Comparison of ENCODE assay signal across 1 cellular context in genomic region chr9:136608331-136609159, GRCh38.
TF ChIP-seq lines count a peak whose summit lies in the region.

No MANE protein-coding gene starts in this region.

TF ChIP-seq in HEK293, 187 proteins besides CTCF, POLR2A, EP300 and RAD21 (continued from another document and continues in another):
- TF ChIP-seq ZNF362 (tag by site-specific recombination; IDR thresholded peaks at IDR 0.05) (no peak), ZNF692 (tag by site-specific recombination; IDR thresholded peaks at IDR 0.05) (0 out of 2 replicates have a peak, but pooled peaks have one; percentile 18), ZNF23 (tag by site-specific recombination; IDR thresholded peaks at IDR 0.05; ENCODE audit: borderline replicate concordance) (no peak), ZNF114 (tag by site-specific recombination; IDR thresholded peaks at IDR 0.05) (no peak), ZNF600 (tag by site-specific recombination; IDR thresholded peaks at IDR 0.05) (no peak), ZBTB17 (tag by site-specific recombination; IDR thresholded peaks at IDR 0.05) (peak; percentile 52; the same call in 1 of the 2 replicates), ZNF658 (tag by site-specific recombination; IDR thresholded peaks at IDR 0.05) (no peak), ZNF202 (tag by site-specific recombination; IDR thresholded peaks at IDR 0.05; ENCODE audit: borderline replicate concordance) (no peak), KLF8 (tag by site-specific recombination; IDR thresholded peaks at IDR 0.05) (0 out of 2 replicates have a peak, but pooled peaks have one; percentile 21), ZNF707 (tag by site-specific recombination; IDR thresholded peaks at IDR 0.05) (no peak), KLF17 (tag by site-specific recombination; IDR thresholded peaks at IDR 0.05) (peak; percentile 83), ZNF398 (tag by site-specific recombination; IDR thresholded peaks at IDR 0.05) (peak; percentile 64), ZNF529 (tag by site-specific recombination; IDR thresholded peaks at IDR 0.05; ENCODE audit: insufficient replicate concordance) (no peak), KLF1 (tag by site-specific recombination; IDR thresholded peaks at IDR 0.05) (peak; percentile 12; the same call in 1 of the 2 replicates), ZNF76 (tag by site-specific recombination; IDR thresholded peaks at IDR 0.05; ENCODE audit: borderline replicate concordance, low read depth) (no peak), ZNF596 (tag by site-specific recombination; IDR thresholded peaks at IDR 0.05) (no peak), ZNF621 (tag by site-specific recombination; IDR thresholded peaks at IDR 0.05) (no peak), SP3 (tag by site-specific recombination; IDR thresholded peaks at IDR 0.05) (peak; percentile 43), ZNF629 (tag by site-specific recombination; IDR thresholded peaks at IDR 0.05) (no peak), REST (tag by site-specific recombination; IDR thresholded peaks at IDR 0.05) (no peak), MYNN (tag by site-specific recombination; IDR thresholded peaks at IDR 0.05; ENCODE audit: borderline replicate concordance) (no peak), HOXC10 (CRISPR knock-in tag; IDR thresholded peaks at IDR 0.05) (no peak), PATZ1 (tag by site-specific recombination; IDR thresholded peaks at IDR 0.05) (peak; percentile 46), KLF9 (tag by site-specific recombination; IDR thresholded peaks at IDR 0.05; ENCODE audit: low read depth) (no peak), WT1 (tag by site-specific recombination; IDR thresholded peaks at IDR 0.05) (peak; percentile 85), HOXD13 (CRISPR knock-in tag; IDR thresholded peaks at IDR 0.05; ENCODE audit: borderline replicate concordance) (no peak), GLI4 (tag by site-specific recombination; IDR thresholded peaks at IDR 0.05) (no peak), ZNF768 (tag by site-specific recombination; IDR thresholded peaks at IDR 0.05) (no peak), PRDM1 (tag by site-specific recombination; IDR thresholded peaks at IDR 0.05) (peak; percentile 83), ZNF248 (tag by site-specific recombination; IDR thresholded peaks at IDR 0.05) (no peak), AEBP2 (tag by site-specific recombination; IDR thresholded peaks at IDR 0.05; ENCODE audit: borderline replicate concordance) (no peak), ZBTB8A (tag by site-specific recombination; IDR thresholded peaks at IDR 0.05) (peak; percentile 55), SP2 (tag by site-specific recombination; IDR thresholded peaks at IDR 0.05) (peak; percentile 31), ZNF404 (tag by site-specific recombination; IDR thresholded peaks at IDR 0.05) (no peak), ZNF280C (tag by site-specific recombination; IDR thresholded peaks at IDR 0.05) (no peak), GLIS1 (tag by site-specific recombination; IDR thresholded peaks at IDR 0.05) (peak; percentile 47), ZNF366 (tag by site-specific recombination; conservative IDR thresholded peaks at IDR 0.05) (peak; percentile 90), ZFP69B (tag by site-specific recombination; IDR thresholded peaks at IDR 0.05) (peak; percentile 58; the same call in 1 of the 2 replicates), PRDM2 (tag by site-specific recombination; IDR thresholded peaks at IDR 0.05; ENCODE audit: borderline replicate concordance) (no peak), ZNF610 (tag by site-specific recombination; IDR thresholded peaks at IDR 0.05; ENCODE audit: borderline replicate concordance) (no peak)
